ENCODE assay signal across 1 cellular context in genomic region chr17:8138672-8139371, GRCh38.
TF ChIP-seq lines count a peak whose summit lies in the region.

No MANE protein-coding gene starts in this region.

TF ChIP-seq in K562, 482 proteins besides CTCF, POLR2A, EP300 and RAD21 (continued from another document and continues in another):
- peak; percentile 95; the same call in 1 of the 2 replicates for TF ChIP-seq HMGXB4 (CRISPR knock-in tag; IDR thresholded peaks at IDR 0.05)
- no peak for TF ChIP-seq BCL6 (CRISPR knock-in tag; IDR thresholded peaks at IDR 0.05)
- no peak for TF ChIP-seq ZBTB5 (IDR thresholded peaks at IDR 0.05)
- TF ChIP-seq ZNF12 (CRISPR knock-in tag; IDR thresholded peaks at IDR 0.05), result no peak
- peak; percentile 80 for TF ChIP-seq CTBP1 (IDR thresholded peaks at IDR 0.05; ENCODE audit: borderline replicate concordance)
- no peak for TF ChIP-seq ZNF518B (CRISPR knock-in tag; IDR thresholded peaks at IDR 0.05)
- TF ChIP-seq, protein P1, sequence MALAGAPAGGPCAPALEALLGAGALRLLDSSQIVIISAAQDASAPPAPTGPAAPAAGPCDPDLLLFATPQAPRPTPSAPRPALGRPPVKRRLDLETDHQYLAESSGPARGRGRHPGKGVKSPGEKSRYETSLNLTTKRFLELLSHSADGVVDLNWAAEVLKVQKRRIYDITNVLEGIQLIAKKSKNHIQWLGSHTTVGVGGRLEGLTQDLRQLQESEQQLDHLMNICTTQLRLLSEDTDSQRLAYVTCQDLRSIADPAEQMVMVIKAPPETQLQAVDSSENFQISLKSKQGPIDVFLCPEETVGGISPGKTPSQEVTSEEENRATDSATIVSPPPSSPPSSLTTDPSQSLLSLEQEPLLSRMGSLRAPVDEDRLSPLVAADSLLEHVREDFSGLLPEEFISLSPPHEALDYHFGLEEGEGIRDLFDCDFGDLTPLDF (CRISPR knock-in tag; IDR thresholded peaks at IDR 0.05), result peak; percentile 69
- no peak for TF ChIP-seq ZNF695 (CRISPR knock-in tag; IDR thresholded peaks at IDR 0.05)
- TF ChIP-seq, protein P2, sequence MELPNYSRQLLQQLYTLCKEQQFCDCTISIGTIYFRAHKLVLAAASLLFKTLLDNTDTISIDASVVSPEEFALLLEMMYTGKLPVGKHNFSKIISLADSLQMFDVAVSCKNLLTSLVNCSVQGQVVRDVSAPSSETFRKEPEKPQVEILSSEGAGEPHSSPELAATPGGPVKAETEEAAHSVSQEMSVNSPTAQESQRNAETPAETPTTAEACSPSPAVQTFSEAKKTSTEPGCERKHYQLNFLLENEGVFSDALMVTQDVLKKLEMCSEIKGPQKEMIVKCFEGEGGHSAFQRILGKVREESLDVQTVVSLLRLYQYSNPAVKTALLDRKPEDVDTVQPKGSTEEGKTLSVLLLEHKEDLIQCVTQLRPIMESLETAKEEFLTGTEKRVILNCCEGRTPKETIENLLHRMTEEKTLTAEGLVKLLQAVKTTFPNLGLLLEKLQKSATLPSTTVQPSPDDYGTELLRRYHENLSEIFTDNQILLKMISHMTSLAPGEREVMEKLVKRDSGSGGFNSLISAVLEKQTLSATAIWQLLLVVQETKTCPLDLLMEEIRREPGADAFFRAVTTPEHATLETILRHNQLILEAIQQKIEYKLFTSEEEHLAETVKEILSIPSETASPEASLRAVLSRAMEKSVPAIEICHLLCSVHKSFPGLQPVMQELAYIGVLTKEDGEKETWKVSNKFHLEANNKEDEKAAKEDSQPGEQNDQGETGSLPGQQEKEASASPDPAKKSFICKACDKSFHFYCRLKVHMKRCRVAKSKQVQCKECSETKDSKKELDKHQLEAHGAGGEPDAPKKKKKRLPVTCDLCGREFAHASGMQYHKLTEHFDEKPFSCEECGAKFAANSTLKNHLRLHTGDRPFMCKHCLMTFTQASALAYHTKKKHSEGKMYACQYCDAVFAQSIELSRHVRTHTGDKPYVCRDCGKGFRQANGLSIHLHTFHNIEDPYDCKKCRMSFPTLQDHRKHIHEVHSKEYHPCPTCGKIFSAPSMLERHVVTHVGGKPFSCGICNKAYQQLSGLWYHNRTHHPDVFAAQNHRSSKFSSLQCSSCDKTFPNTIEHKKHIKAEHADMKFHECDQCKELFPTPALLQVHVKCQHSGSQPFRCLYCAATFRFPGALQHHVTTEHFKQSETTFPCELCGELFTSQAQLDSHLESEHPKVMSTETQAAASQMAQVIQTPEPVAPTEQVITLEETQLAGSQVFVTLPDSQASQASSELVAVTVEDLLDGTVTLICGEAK (IDR thresholded peaks at IDR 0.05), result peak; percentile 79
- TF ChIP-seq, protein P2 (CRISPR knock-in tag; IDR thresholded peaks at IDR 0.05), result no peak
- TF ChIP-seq SMARCA5 (IDR thresholded peaks at IDR 0.05), result no peak
- TF ChIP-seq MTF1 (CRISPR knock-in tag; IDR thresholded peaks at IDR 0.05; ENCODE audit: borderline replicate concordance), result no peak
- no peak for TF ChIP-seq HDAC3 (IDR thresholded peaks at IDR 0.05; ENCODE audit: borderline replicate concordance, partially characterized antibody)
- no peak for TF ChIP-seq ZNF282 (CRISPR knock-in tag; IDR thresholded peaks at IDR 0.05)
- no peak for TF ChIP-seq CREBBP (IDR thresholded peaks at IDR 0.05; ENCODE audit: low read depth, low read length)
- TF ChIP-seq SMARCE1 (IDR thresholded peaks at IDR 0.05), result no peak
- TF ChIP-seq PTTG1 (tag; IDR thresholded peaks at IDR 0.05; ENCODE audit: low read depth), result no peak
- TF ChIP-seq NFE2 (IDR thresholded peaks at IDR 0.05; ENCODE audit: low read depth), result 0 out of 2 replicates have a peak, but pooled peaks have one; percentile 0
- TF ChIP-seq PHB (CRISPR knock-in tag; IDR thresholded peaks at IDR 0.05), result no peak
- 0 out of 2 replicates have a peak, but pooled peaks have one; percentile 23 for TF ChIP-seq MTA3 (IDR thresholded peaks at IDR 0.05; ENCODE audit: borderline replicate concordance)
- TF ChIP-seq ZFP91 (CRISPR knock-in tag; IDR thresholded peaks at IDR 0.05), result 0 out of 2 replicates have a peak, but pooled peaks have one; percentile 46
- no peak for TF ChIP-seq SIRT6 (IDR thresholded peaks at IDR 0.05; ENCODE audit: low read depth, low read length)
- TF ChIP-seq TBL1XR1 (IDR thresholded peaks at IDR 0.05; ENCODE audit: low read length in 2 of 2), result peak in 1 of 2 experiments; percentile 33; a peak in 1 of 4 replicates
- no peak for TF ChIP-seq ZNF696 (CRISPR knock-in tag; conservative IDR thresholded peaks at IDR 0.05)
- peak; percentile 34; the same call in 1 of the 2 replicates for TF ChIP-seq IRF1 (CRISPR knock-in tag; IDR thresholded peaks at IDR 0.05; ENCODE audit: borderline replicate concordance)
- TF ChIP-seq BDP1 (IDR thresholded peaks at IDR 0.05; ENCODE audit: insufficient read depth, insufficient read length), result peak; percentile 47
- no peak for TF ChIP-seq DNMT1 (IDR thresholded peaks at IDR 0.05)
- TF ChIP-seq DPF2 (IDR thresholded peaks at IDR 0.05), result no peak
- peak; percentile 50 for TF ChIP-seq HCFC1 (IDR thresholded peaks at IDR 0.05; ENCODE audit: low read depth, low read length)
- no peak for TF ChIP-seq RFX1 (IDR thresholded peaks at IDR 0.05)
- TF ChIP-seq, protein P3, sequence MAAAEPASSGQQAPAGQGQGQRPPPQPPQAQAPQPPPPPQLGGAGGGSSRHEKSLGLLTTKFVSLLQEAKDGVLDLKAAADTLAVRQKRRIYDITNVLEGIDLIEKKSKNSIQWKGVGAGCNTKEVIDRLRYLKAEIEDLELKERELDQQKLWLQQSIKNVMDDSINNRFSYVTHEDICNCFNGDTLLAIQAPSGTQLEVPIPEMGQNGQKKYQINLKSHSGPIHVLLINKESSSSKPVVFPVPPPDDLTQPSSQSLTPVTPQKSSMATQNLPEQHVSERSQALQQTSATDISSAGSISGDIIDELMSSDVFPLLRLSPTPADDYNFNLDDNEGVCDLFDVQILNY (CRISPR knock-in tag; IDR thresholded peaks at IDR 0.05), result no peak
- no peak for TF ChIP-seq ZNF184 (CRISPR knock-in tag; IDR thresholded peaks at IDR 0.05)
- peak; percentile 57 for TF ChIP-seq GMEB1 (CRISPR knock-in tag; IDR thresholded peaks at IDR 0.05)
- TF ChIP-seq RFX5 (IDR thresholded peaks at IDR 0.05; ENCODE audit: low read depth, low read length), result peak; percentile 60; the same call in 1 of the 2 replicates
- no peak for TF ChIP-seq ZNF764 (CRISPR knock-in tag; IDR thresholded peaks at IDR 0.05; ENCODE audit: low read depth)
- no peak for TF ChIP-seq ZNF77 (CRISPR knock-in tag; IDR thresholded peaks at IDR 0.05)
- no peak for TF ChIP-seq DIDO1 (tag; IDR thresholded peaks at IDR 0.05; ENCODE audit: low read depth)
